16 cellular contexts compared by ENCODE assay signal in genomic region chr10:113915540-113915939, GRCh38.
DNase-seq lines count a peak whose midpoint lies in the region; ATAC-seq, FAIRE-seq and TF ChIP-seq lines count a peak whose summit lies in the region.
"Had no signal": no experiment of that assay in that cellular context is flagged by ENCODE, and none has a peak within 500 bp of the region (broad histone marks: within the 10 kb centered on the region; RNA-seq: fewer than 3 reads in every experiment).

No MANE protein-coding gene starts in this region.

- H3K27ac ChIP-seq in mammary epithelial cell (ENCODE audit: insufficient read depth, low read depth, low read length) = no peak overlapping the region
- H3K27ac ChIP-seq in HEK293 (ENCODE audit: extremely low read depth, low read depth, low read length) = no peak overlapping the region
- H3K27ac ChIP-seq in GM12878 (ENCODE audit: control insufficient read depth, insufficient read depth) = no peak overlapping the region
- peak overlapping the region; percentile 47 for H3K27ac ChIP-seq in lower lobe of right lung
- H3K27ac ChIP-seq: 22Rv1, BLaER1 had no signal

- no peak overlapping the region for H3K4me3 Mint-ChIP-seq in MCF 10A (ENCODE audit: unreplicated experiment)
- H3K4me3 Mint-ChIP-seq: H9 had no signal

- H3K27me3 Mint-ChIP-seq in MCF 10A (ENCODE audit: insufficient read depth, unreplicated experiment) = no peaks in the 10 kb centered on the region

- no peak for TF ChIP-seq CTCF in MCF 10A (IDR thresholded peaks at IDR 0.05; ENCODE audit: unreplicated experiment)
- no peak for TF ChIP-seq CTCF in mammary epithelial cell (conservative IDR thresholded peaks at IDR 0.05 in 1 of 2, IDR thresholded peaks at IDR 0.05 in 1 of 2; ENCODE audit: extremely low read depth in 1 of 2, insufficient read depth in 1 of 2, low read depth in 1 of 2, low read length in 2 of 2)
- no peak for TF ChIP-seq CTCF in HEK293 (tag by site-specific recombination; IDR thresholded peaks at IDR 0.05)
- TF ChIP-seq CTCF in GM12878 (IDR thresholded peaks at IDR 0.05 in 2 of 3, conservative IDR thresholded peaks at IDR 0.05 in 1 of 3; ENCODE audit: control insufficient read depth in 2 of 3, extremely low read depth in 1 of 3, insufficient read depth in 1 of 3, low read depth in 3 of 3, low read length in 3 of 3) = no peak
- TF ChIP-seq CTCF in lower lobe of right lung (IDR thresholded peaks at IDR 0.05) = no peak
- TF ChIP-seq CTCF in GM20000 (IDR thresholded peaks at IDR 0.05; ENCODE audit: extremely low read depth, missing control alignments) = no peak

- SMC1A ChIA-PET in GM12878 (lab: Charles Lee; ENCODE audit: uncharacterized antibody, unreplicated experiment) = interaction anchor here (0.9 to 1.4 kb wide), 4 partner anchors 24 to 114 kb away, joined by 3 to 5 read pairs (median 4); no protein-coding TSS in a partner anchor

- H3K9me3 ChIP-seq in mammary epithelial cell (replicated peaks; ENCODE audit: insufficient read depth, low read length) (no peaks in the 10 kb centered on the region), HEK293 (ENCODE audit: control insufficient read depth, insufficient read depth, low read depth, low read length) (no peaks in the 10 kb centered on the region), GM12878 (replicated peaks; ENCODE audit: control insufficient read depth, insufficient read depth, low read length) (no peaks in the 10 kb centered on the region), lower lobe of right lung (no peaks in the 10 kb centered on the region)
- H3K9me3 ChIP-seq: BLaER1 had no signal

- H3K4me1 Mint-ChIP-seq in MCF 10A (ENCODE audit: insufficient read depth, unreplicated experiment) = no peaks in the 10 kb centered on the region
- H3K4me1 Mint-ChIP-seq: H9 had no signal

- BruUV-seq in MCF 10A (replicated peaks; lab: Mats Ljungman, UMichigan) = no TSS peak
- no TSS peak for BruUV-seq in mammary epithelial cell (replicated peaks; lab: Mats Ljungman, UMichigan)
- BruUV-seq in GM12878 (replicated peaks; lab: Mats Ljungman, UMichigan) = no TSS peak

- no peak for TF ChIP-seq POLR2A in GM12878 (IDR thresholded peaks at IDR 0.05; ENCODE audit: low read depth, low read length)

- intact Hi-C loops in MCF 10A (cut with micrococcal nuclease) (no loop called here), mammary epithelial cell (cut with micrococcal nuclease) (no loop called here), GM12878 (cut with micrococcal nuclease; ENCODE audit: unreplicated experiment) (loop anchor here (10.0 kb wide), 1 partner anchor 121 kb away; no protein-coding TSS in a partner anchor), lower lobe of right lung (cut with DNase I) (no loop called here)

- POLR2A ChIA-PET in MCF 10A (lab: Yijun Ruan, JAX) = no interaction called here
- POLR2A ChIA-PET in HEK293 (lab: Yijun Ruan, JAX) = no interaction called here
- POLR2A ChIA-PET in GM12878 (lab: Charles Lee) = interaction anchor here (0.6 kb wide), 1 partner anchor 23 kb away, joined by 3 read pairs; no protein-coding TSS in a partner anchor

- in situ Hi-C loops in mammary epithelial cell (cut with MboI; ENCODE audit: low sequenced_read_pairs in 2 of 2) (no loop called here), GM12878 (cut with MboI) (no loop called here)

- ATAC-seq in GM12878 (no peak), lower lobe of right lung (no peak)

- RAD21 ChIA-PET in GM12878 (lab: Charles Lee; ENCODE audit: unreplicated experiment) = interaction anchor here (1.3 kb wide), 1 partner anchor 22 kb away, joined by 3 read pairs; no protein-coding TSS in a partner anchor

- no peak for DNase-seq in MCF 10A (ENCODE audit: unreplicated experiment)
- no peak for DNase-seq in mammary epithelial cell
- DNase-seq in GM12878 (ENCODE audit: low read depth, low spot score) = no peak
- no peak for DNase-seq in lower lobe of right lung
- DNase-seq in NCI-H1092 treated with DMSO at 0.1 percent for 48 hours (lab: John Stamatoyannopoulos, UW) = no peak
- no peak for DNase-seq in GM20000 (ENCODE audit: low spot score)
- DNase-seq in globus pallidus (ENCODE audit: low spot score) = no peak
- DNase-seq: AML-193, Calu3, DMS 273 treated with DMSO at 0.1 percent for 48 hours, GOT3, H9 had no signal

- CTCF ChIA-PET in MCF 10A (lab: Yijun Ruan, JAX) (no interaction called here), mammary epithelial cell (lab: Charles Lee; ENCODE audit: low non-redundant PET) (no interaction called here), HEK293 (lab: Yijun Ruan, JAX) (no interaction called here), GM12878 (lab: Yijun Ruan, JAX) (interaction anchor here (1.1 kb wide), 1 partner anchor 185 kb away, joined by 3 read pairs; no protein-coding TSS in a partner anchor)

- H3K4me2 ChIP-seq in mammary epithelial cell (ENCODE audit: insufficient read depth, low read depth, low read length) (no peak overlapping the region), GM12878 (ENCODE audit: control insufficient read depth, insufficient read depth) (no peak overlapping the region; the same call in 1 of the 2 replicates)
- H3K4me2 ChIP-seq: BLaER1 had no signal

- TF ChIP-seq RAD21 in GM12878 (IDR thresholded peaks at IDR 0.05; ENCODE audit: insufficient read depth, low read depth, low read length) = no peak

- dilution Hi-C loops in mammary epithelial cell (cut with HindIII; ENCODE audit: low sequenced_read_pairs) = no loop called here

- H3K27me3 ChIP-seq in mammary epithelial cell (ENCODE audit: insufficient read depth, low read length) (no peaks in the 10 kb centered on the region), GM12878 (replicated peaks in 1 of 2; ENCODE audit: control insufficient read depth in 2 of 2, insufficient read depth in 2 of 2, low read length in 1 of 2) (no peaks in the 10 kb centered on the region), lower lobe of right lung (ENCODE audit: low read depth) (no peaks in the 10 kb centered on the region)
- H3K27me3 ChIP-seq: BLaER1 had no signal

- H3K4me1 ChIP-seq in mammary epithelial cell (ENCODE audit: insufficient read depth, low read length) (no peaks in the 10 kb centered on the region), HEK293 (ENCODE audit: control insufficient read depth, insufficient read depth, low read length) (0 out of 2 replicates have a peak, but pooled peaks cover 4% of the 10 kb centered on the region), GM12878 (ENCODE audit: control insufficient read depth, insufficient read depth, low read length) (no peaks in the 10 kb centered on the region), lower lobe of right lung (peaks cover 5% of the 10 kb centered on the region)
- H3K4me1 ChIP-seq: BLaER1 had no signal

- peaks cover 37% of the 10 kb centered on the region for H3K36me3 Mint-ChIP-seq in MCF 10A (ENCODE audit: insufficient read depth, unreplicated experiment)

- WGBS in mammary epithelial cell (ENCODE audit: low coverage, missing lambda C conversion rate) = 100% methylated on average over 2 of the region's 2 CpGs
- 97% methylated on average over 2 of the region's 2 CpGs for WGBS in GM12878 (ENCODE audit: insufficient coverage, insufficient replicate concordance, low lambda C conversion rate, missing lambda C conversion rate)

- peak; percentile 35 for FAIRE-seq in GM12878 (lab: Jason Lieb, UNC)
- FAIRE-seq: GM18507 had no signal

- no peaks in the 10 kb centered on the region for H3K9me3 Mint-ChIP-seq in MCF 10A (ENCODE audit: unreplicated experiment)
- H3K9me3 Mint-ChIP-seq: H9 had no signal

- TF ChIP-seq EP300 in GM12878 (IDR thresholded peaks at IDR 0.05; ENCODE audit: borderline replicate concordance in 1 of 2, control insufficient read depth in 1 of 2, low read depth in 2 of 2, low read length in 2 of 2) = no peak

- no peak overlapping the region for H3K4me3 ChIP-seq in mammary epithelial cell (replicated peaks in 1 of 3; ENCODE audit: insufficient read depth in 1 of 3, low read depth in 2 of 3, low read length in 3 of 3)
- no peak overlapping the region for H3K4me3 ChIP-seq in HEK293 (ENCODE audit: low read depth, low read length)
- H3K4me3 ChIP-seq in GM12878 = no peak overlapping the region
- no peak overlapping the region for H3K4me3 ChIP-seq in lower lobe of right lung
- H3K4me3 ChIP-seq: BLaER1 had no signal

- peak overlapping the region; percentile 19 for H3K27ac Mint-ChIP-seq in MCF 10A (ENCODE audit: low read depth, unreplicated experiment)
- H3K27ac Mint-ChIP-seq: H9 had no signal

- H3K9ac ChIP-seq in mammary epithelial cell (ENCODE audit: insufficient read depth, low read length) = no peak overlapping the region
- no peak overlapping the region for H3K9ac ChIP-seq in GM12878 (ENCODE audit: control insufficient read depth, insufficient read depth, low read length)
- H3K9ac ChIP-seq: BLaER1 had no signal

- H2AFZ ChIP-seq in mammary epithelial cell (ENCODE audit: low read depth, low read length) (no peak overlapping the region), GM12878 (ENCODE audit: control insufficient read depth, low read depth, low read length) (no peak overlapping the region)

- peaks cover 2% of the 10 kb centered on the region for H3K36me3 ChIP-seq in mammary epithelial cell (ENCODE audit: insufficient read depth, low read length)
- H3K36me3 ChIP-seq in HEK293 (ENCODE audit: control insufficient read depth in 2 of 2, insufficient read depth in 1 of 2, low read length in 2 of 2) = no peaks in the 10 kb centered on the region; a peak in 1 of 3 replicates
- no peaks in the 10 kb centered on the region for H3K36me3 ChIP-seq in GM12878 (ENCODE audit: control insufficient read depth in 2 of 2, insufficient read depth in 2 of 2, low read length in 1 of 2)
- H3K36me3 ChIP-seq in lower lobe of right lung = peaks cover 12% of the 10 kb centered on the region

- H3K79me2 ChIP-seq in mammary epithelial cell (ENCODE audit: insufficient read depth, low read length) (no peaks in the 10 kb centered on the region), GM12878 (ENCODE audit: control insufficient read depth, insufficient read depth, low read length) (no peaks in the 10 kb centered on the region)

- H4K20me1 ChIP-seq in mammary epithelial cell (ENCODE audit: insufficient read depth, low read length) (no peaks in the 10 kb centered on the region), GM12878 (ENCODE audit: control insufficient read depth, insufficient read depth) (no peaks in the 10 kb centered on the region)
- H4K20me1 ChIP-seq: BLaER1 had no signal

TF ChIP-seq in HEK293, 187 proteins besides CTCF, POLR2A, EP300 and RAD21:
- TF ChIP-seq GLIS2 (tag by site-specific recombination; IDR thresholded peaks at IDR 0.05) = no peak
- peak; percentile 86 for TF ChIP-seq ZNF121 (tag by site-specific recombination; IDR thresholded peaks at IDR 0.05)
TF ChIP-seq in HEK293: peak in this region for 1.

TF ChIP-seq in GM12878, 131 proteins besides CTCF, POLR2A, EP300 and RAD21:
- no peak for TF ChIP-seq IKZF1 (conservative IDR thresholded peaks at IDR 0.05)
- no peak for TF ChIP-seq ZBED1 (IDR thresholded peaks at IDR 0.05; ENCODE audit: borderline replicate concordance)
- TF ChIP-seq RELA (IDR thresholded peaks at IDR 0.05; ENCODE audit: borderline replicate concordance, partially characterized antibody) = no peak
- TF ChIP-seq POU2F2 (IDR thresholded peaks at IDR 0.05; ENCODE audit: borderline replicate concordance, low read depth, low read length) = no peak
